1 cellular context compared by ENCODE assay signal in genomic region chr22:44091021-44091721, GRCh38.
TF ChIP-seq lines count a peak whose summit lies in the region.

No MANE protein-coding gene starts in this region.

TF ChIP-seq in IMR-90, 13 proteins besides CTCF, POLR2A, EP300 and RAD21:
- TF ChIP-seq BHLHE40 (IDR thresholded peaks at IDR 0.05; ENCODE audit: low read depth, low read length) (no peak), RCOR1 (IDR thresholded peaks at IDR 0.05; ENCODE audit: insufficient replicate concordance, low read length) (no peak), ELK1 (IDR thresholded peaks at IDR 0.05; ENCODE audit: borderline replicate concordance, low read depth, low read length) (no peak), RFX5 (IDR thresholded peaks at IDR 0.05; ENCODE audit: low read depth, low read length) (no peak), FOS (IDR thresholded peaks at IDR 0.05; ENCODE audit: low read depth, low read length) (no peak), MXI1 (IDR thresholded peaks at IDR 0.05; ENCODE audit: borderline replicate concordance, low read depth, low read length) (no peak)
